In the genomic region with DNA sequence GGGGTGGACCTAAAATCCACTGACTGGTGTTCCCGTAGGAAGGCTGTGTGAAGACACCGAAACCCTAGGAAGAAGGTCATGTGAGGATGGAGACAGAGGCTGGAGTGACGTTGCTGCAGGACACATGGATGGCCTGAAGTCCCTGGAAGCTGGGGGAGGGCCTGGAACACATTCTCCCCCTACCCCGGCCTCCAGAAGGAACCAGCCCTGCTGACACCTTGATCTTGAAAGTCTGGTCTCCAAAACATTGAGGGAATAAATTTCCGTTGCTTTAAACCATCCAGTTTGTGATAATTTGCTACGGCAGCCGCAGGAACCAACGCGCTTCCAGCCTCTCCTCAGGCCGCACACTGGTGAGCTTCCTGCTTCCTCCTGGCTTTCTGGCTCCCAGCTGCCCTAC, we compare ENCODE assay signal across 1 cellular context.
TF ChIP-seq lines count a peak whose summit lies in the region.

No MANE protein-coding gene starts in this region.

TF ChIP-seq in IMR-90, 13 proteins besides CTCF, POLR2A, EP300 and RAD21 (continued from another document):
- TF ChIP-seq, protein P1, sequence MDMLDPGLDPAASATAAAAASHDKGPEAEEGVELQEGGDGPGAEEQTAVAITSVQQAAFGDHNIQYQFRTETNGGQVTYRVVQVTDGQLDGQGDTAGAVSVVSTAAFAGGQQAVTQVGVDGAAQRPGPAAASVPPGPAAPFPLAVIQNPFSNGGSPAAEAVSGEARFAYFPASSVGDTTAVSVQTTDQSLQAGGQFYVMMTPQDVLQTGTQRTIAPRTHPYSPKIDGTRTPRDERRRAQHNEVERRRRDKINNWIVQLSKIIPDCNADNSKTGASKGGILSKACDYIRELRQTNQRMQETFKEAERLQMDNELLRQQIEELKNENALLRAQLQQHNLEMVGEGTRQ (IDR thresholded peaks at IDR 0.05; ENCODE audit: low read depth, low read length) = no peak
- no peak for TF ChIP-seq NFE2L2 (IDR thresholded peaks at IDR 0.05; ENCODE audit: low read depth, low read length)
- TF ChIP-seq, protein P2, sequence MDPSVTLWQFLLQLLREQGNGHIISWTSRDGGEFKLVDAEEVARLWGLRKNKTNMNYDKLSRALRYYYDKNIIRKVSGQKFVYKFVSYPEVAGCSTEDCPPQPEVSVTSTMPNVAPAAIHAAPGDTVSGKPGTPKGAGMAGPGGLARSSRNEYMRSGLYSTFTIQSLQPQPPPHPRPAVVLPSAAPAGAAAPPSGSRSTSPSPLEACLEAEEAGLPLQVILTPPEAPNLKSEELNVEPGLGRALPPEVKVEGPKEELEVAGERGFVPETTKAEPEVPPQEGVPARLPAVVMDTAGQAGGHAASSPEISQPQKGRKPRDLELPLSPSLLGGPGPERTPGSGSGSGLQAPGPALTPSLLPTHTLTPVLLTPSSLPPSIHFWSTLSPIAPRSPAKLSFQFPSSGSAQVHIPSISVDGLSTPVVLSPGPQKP (IDR thresholded peaks at IDR 0.05; ENCODE audit: borderline replicate concordance, low read depth, low read length) = no peak
TF ChIP-seq in IMR-90: peak in this region for 0.
